In the genomic region with DNA sequence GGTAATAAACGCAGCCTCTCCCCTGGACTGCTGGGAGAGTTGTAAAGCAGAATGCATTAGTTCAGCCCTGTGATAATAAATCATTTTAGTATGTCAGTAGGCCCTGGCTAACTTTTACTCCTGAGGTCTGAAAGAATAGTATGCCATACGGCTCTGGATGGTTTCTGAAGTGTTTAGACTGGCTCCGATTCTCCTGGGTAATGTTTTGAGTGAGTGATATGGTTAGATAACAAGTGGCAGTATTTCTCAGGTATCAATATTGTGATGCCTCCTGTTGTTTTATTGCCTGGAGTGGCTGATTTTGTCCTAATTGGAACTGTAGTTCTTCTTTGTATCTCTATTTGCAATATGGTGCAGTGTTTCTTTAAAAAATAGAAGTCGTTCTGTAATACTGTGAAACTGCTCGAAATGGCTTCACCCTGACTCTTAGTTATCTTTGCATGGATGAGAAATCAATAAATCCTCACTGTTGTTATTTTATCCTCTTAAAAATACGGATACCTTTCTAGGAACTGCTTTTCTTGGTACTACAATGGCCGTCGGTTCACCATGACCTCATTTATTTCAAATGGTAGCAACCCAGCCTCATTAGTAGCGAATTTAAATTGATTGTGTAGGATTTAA, we compare ENCODE assay signal across 20 cellular contexts.
DNase-seq lines count a peak whose midpoint lies in the region; ATAC-seq lines count a peak whose summit lies in the region.
"Had no signal": no experiment of that assay in that cellular context is flagged by ENCODE, and none has a peak within 500 bp of the region (broad histone marks: within the 10 kb centered on the region; RNA-seq: fewer than 3 reads in every experiment).

No MANE protein-coding gene starts in this region.

- peak; percentile 53 for DNase-seq in DMS 273 treated with DMSO at 0.1 percent for 48 hours (lab: John Stamatoyannopoulos, UW)
- peak; percentile 36 for DNase-seq in NCI-H1105 (lab: John Stamatoyannopoulos, UW)
- peak; percentile 100 for DNase-seq in NCI-H2171 treated with DMSO at 0.1 percent for 48 hours (lab: John Stamatoyannopoulos, UW)
- DNase-seq in SHP77 (lab: John Stamatoyannopoulos, UW), result peak; percentile 5 to 22
- DNase-seq in activated T-cell treated with anti-CD3 and anti-CD28 coated beads, Interleukin-2, amount 50 U/mL, for 24 hours, result no peak
- DNase-seq in GOT3 (lab: John Stamatoyannopoulos, UW), result no peak
- no peak for DNase-seq in midbrain (lab: John Stamatoyannopoulos, UW)
- DNase-seq: activated CD4-positive, alpha-beta T cell treated with anti-CD3 and anti-CD28 coated beads for 48 hours; activated effector memory CD4-positive, alpha-beta T cell treated with anti-CD3 and anti-CD28 coated beads, Interleukin-2, amount 50 U/mL, for 16 hours; C1 segment of cervical spinal cord; NCI-H446 treated with DMSO at 0.1 percent for 48 hours; nephron progenitor cell; PC-3; SIG-M5; stimulated activated CD4-positive, alpha-beta T cell treated with anti-CD3 and anti-CD28 coated beads, Interleukin-2, amount 100 ng/mL, for 24 hours; stimulated activated naive B cell treated with anti-CD40 and anti-IgM and Interleukin-4, amounts not matched to agents 10 μg/mL and 1 μg/mL and 100 μg/mL, for 72 hours; T-helper 1 cell had no signal

- H3K36me3 Mint-ChIP-seq in activated T-cell treated with anti-CD3 and anti-CD28 coated beads, Interleukin-2, amount 50 U/mL, for 24 hours (ENCODE audit: low read depth), result no peaks in the 10 kb centered on the region
- H3K36me3 Mint-ChIP-seq: stimulated activated naive B cell treated with anti-CD40 and anti-IgM and Interleukin-4, amounts not matched to agents 10 μg/mL and 1 μg/mL and 100 μg/mL, for 72 hours had no signal

- no peak overlapping the region for H3K27ac Mint-ChIP-seq in activated T-cell treated with anti-CD3 and anti-CD28 coated beads, Interleukin-2, amount 50 U/mL, for 24 hours
- H3K27ac Mint-ChIP-seq: stimulated activated naive B cell treated with anti-CD40 and anti-IgM and Interleukin-4, amounts not matched to agents 10 μg/mL and 1 μg/mL and 100 μg/mL, for 72 hours had no signal

- no peak overlapping the region for H3K4me3 Mint-ChIP-seq in activated T-cell treated with anti-CD3 and anti-CD28 coated beads, Interleukin-2, amount 50 U/mL, for 24 hours
- H3K4me3 Mint-ChIP-seq: nephron progenitor cell; stimulated activated naive B cell treated with anti-CD40 and anti-IgM and Interleukin-4, amounts not matched to agents 10 μg/mL and 1 μg/mL and 100 μg/mL, for 72 hours had no signal

- H3K4me1 Mint-ChIP-seq in activated T-cell treated with anti-CD3 and anti-CD28 coated beads, Interleukin-2, amount 50 U/mL, for 24 hours (ENCODE audit: low read depth), result no peaks in the 10 kb centered on the region
- H3K4me1 Mint-ChIP-seq: stimulated activated naive B cell treated with anti-CD40 and anti-IgM and Interleukin-4, amounts not matched to agents 10 μg/mL and 1 μg/mL and 100 μg/mL, for 72 hours had no signal

- ATAC-seq in HG03571 (IDR thresholded peaks at IDR 0.05; ENCODE audit: unreplicated experiment), result no peak
- ATAC-seq: GM12878; K562; PC-3; stimulated activated naive B cell treated with anti-CD40 and anti-IgM and Interleukin-4, amounts not matched to agents 10 μg/mL and 1 μg/mL and 100 μg/mL, for 72 hours had no signal

- no peaks in the 10 kb centered on the region for H3K27me3 Mint-ChIP-seq in activated T-cell treated with anti-CD3 and anti-CD28 coated beads, Interleukin-2, amount 50 U/mL, for 24 hours
- H3K27me3 Mint-ChIP-seq: stimulated activated naive B cell treated with anti-CD40 and anti-IgM and Interleukin-4, amounts not matched to agents 10 μg/mL and 1 μg/mL and 100 μg/mL, for 72 hours had no signal

- H3K9me3 Mint-ChIP-seq in activated T-cell treated with anti-CD3 and anti-CD28 coated beads, Interleukin-2, amount 50 U/mL, for 24 hours, result no peaks in the 10 kb centered on the region
- H3K9me3 Mint-ChIP-seq: stimulated activated naive B cell treated with anti-CD40 and anti-IgM and Interleukin-4, amounts not matched to agents 10 μg/mL and 1 μg/mL and 100 μg/mL, for 72 hours had no signal

Comparison
In these comparisons a context has a peak if more than half of its experiments do, and no peak if none do; other contexts are left out.
1. DNase-seq: peak in DMS 273 treated with DMSO at 0.1 percent for 48 hours (single experiment), NCI-H1105 (single experiment), NCI-H2171 treated with DMSO at 0.1 percent for 48 hours (single experiment) and SHP77 (2 of 2); none in activated T-cell treated with anti-CD3 and anti-CD28 coated beads, Interleukin-2, amount 50 U/mL, for 24 hours (single experiment), GOT3 (single experiment) and midbrain (single experiment).